ENCODE assay signal across 23 cellular contexts in genomic region chr9:136823136-136824046, GRCh38. TPM values are rescaled to one million over a fixed set of nuclear protein-coding genes. Genes with fewer than 3 reads are reported as not detected.
DNase-seq lines count a peak whose midpoint lies in the region; ATAC-seq and TF ChIP-seq lines count a peak whose summit lies in the region.
"Had no signal": no experiment of that assay in that cellular context is flagged by ENCODE, and none has a peak within 500 bp of the region (broad histone marks: within the 10 kb centered on the region; RNA-seq: fewer than 3 reads in every experiment).

No MANE protein-coding gene starts in this region.

- peak overlapping the region; percentile 31 for H3K4me3 Mint-ChIP-seq in mesothelial cell of epicardium
- H3K4me3 Mint-ChIP-seq: activated CD4-positive, alpha-beta T cell treated with anti-CD3 and anti-CD28 coated beads, Interleukin-2, amount 10 ng/mL, durations not matched to agents 24 days and 14 days; activated T-cell treated with anti-CD3 and anti-CD28 coated beads, Interleukin-2, amount 50 U/mL, for 72 hours; CD8-positive, alpha-beta T cell had no signal

- no peak for TF ChIP-seq CTCF in mesothelial cell of epicardium (IDR thresholded peaks at IDR 0.05; ENCODE audit: unreplicated experiment)

- H3K9me3 Mint-ChIP-seq in mesothelial cell of epicardium = no peaks in the 10 kb centered on the region
- H3K9me3 Mint-ChIP-seq: activated CD4-positive, alpha-beta T cell treated with anti-CD3 and anti-CD28 coated beads, Interleukin-2, amount 10 ng/mL, durations not matched to agents 24 days and 14 days; activated T-cell treated with anti-CD3 and anti-CD28 coated beads, Interleukin-2, amount 50 U/mL, for 72 hours; CD8-positive, alpha-beta T cell had no signal

- H3K9me3 ChIP-seq in SJCRH30 (replicated peaks) = 0 out of 2 replicates have a peak, but pooled peaks cover 3% of the 10 kb centered on the region
- H3K9me3 ChIP-seq: Peyer's patch, transverse colon had no signal

- H3K27me3 ChIP-seq in SJCRH30 = no peaks in the 10 kb centered on the region
- H3K27me3 ChIP-seq: Peyer's patch, transverse colon had no signal

- H3K36me3 ChIP-seq in SJCRH30 = peaks cover 30% of the 10 kb centered on the region

- peak overlapping the region; percentile 49; the same call in 1 of the 2 replicates for H3K27ac ChIP-seq in SJCRH30
- H3K27ac ChIP-seq: Peyer's patch, skin epidermis, transverse colon had no signal

- H3K4me3 ChIP-seq in SJCRH30 = no peak overlapping the region
- H3K4me3 ChIP-seq: GM12878, Peyer's patch, skin epidermis, transverse colon had no signal

- no peak for ATAC-seq in HG03460 (IDR thresholded peaks at IDR 0.05; ENCODE audit: unreplicated experiment)
- ATAC-seq: activated T-cell treated with anti-CD3 and anti-CD28 coated beads, Interleukin-2, amount 50 U/mL, for 72 hours; CD8-positive, alpha-beta T cell; GM12878; SK-N-SH treated with all-trans-retinoic acid at 6 μM for 48 hours had no signal

- no peak overlapping the region for H3K27ac Mint-ChIP-seq in mesothelial cell of epicardium
- H3K27ac Mint-ChIP-seq: activated CD4-positive, alpha-beta T cell treated with anti-CD3 and anti-CD28 coated beads, Interleukin-2, amount 10 ng/mL, durations not matched to agents 24 days and 14 days; activated T-cell treated with anti-CD3 and anti-CD28 coated beads, Interleukin-2, amount 50 U/mL, for 72 hours; CD8-positive, alpha-beta T cell had no signal

- peaks cover 8% of the 10 kb centered on the region for H3K4me1 Mint-ChIP-seq in mesothelial cell of epicardium

- peaks cover 14% of the 10 kb centered on the region for H3K4me1 ChIP-seq in SJCRH30

- DNase-seq in NCI-H2107 treated with DMSO at 0.1 percent for 48 hours (lab: John Stamatoyannopoulos, UW; ENCODE audit: unreplicated experiment) (peak; percentile 47), NCI-H2107 (lab: John Stamatoyannopoulos, UW) (no peak), NCI-H1417 treated with DMSO at 0.1 percent for 48 hours (lab: John Stamatoyannopoulos, UW) (peak; percentile 73), SJCRH30 (no peak), mesothelial cell of epicardium (ENCODE audit: low spot score in 2 of 2, unreplicated experiment in 2 of 2) (no peak), AG20443 (ENCODE audit: low spot score) (no peak)
- no peak for DNase-seq in activated CD4-positive, CD25-positive, alpha-beta regulatory T cell (lab: John Stamatoyannopoulos, UW)
- DNase-seq: activated CD4-positive, alpha-beta T cell treated with anti-CD3 and anti-CD28 coated beads, Interleukin-2, amount 10 ng/mL, durations not matched to agents 24 days and 14 days; activated naive CD4-positive, alpha-beta T cell treated with anti-CD3 and anti-CD28 coated beads, Interleukin-2, amount 50 U/mL, for 16 hours; activated T-cell treated with anti-CD3 and anti-CD28 coated beads, Interleukin-2, amount 50 U/mL, for 72 hours; AML-193; dermis blood vessel endothelial cell; H7; KG1; MM.1S; NCI-H1436 treated with DMSO at 0.1 percent for 48 hours; Peyer's patch; transverse colon had no signal

- H3K36me3 Mint-ChIP-seq in mesothelial cell of epicardium = peaks cover 7% of the 10 kb centered on the region

- H3K27me3 Mint-ChIP-seq in mesothelial cell of epicardium (ENCODE audit: low read depth) = no peaks in the 10 kb centered on the region
- H3K27me3 Mint-ChIP-seq: activated CD4-positive, alpha-beta T cell treated with anti-CD3 and anti-CD28 coated beads, Interleukin-2, amount 10 ng/mL, durations not matched to agents 24 days and 14 days had no signal

RNA-seq across cellular contexts. Expression of gene RABL6, which starts 15.6 kb away (rescaled TPM):
- 102 and 108 TPM in 2 replicates for total RNA-seq in SJCRH30 (2014; rRNA removed; shearing (Covaris generic))
- 120 to 124 TPM (median 122 TPM) in 3 replicates for total RNA-seq in mesothelial cell of epicardium

RNA-seq across cellular contexts. Expression of gene AJM1, which starts 18.9 kb away (rescaled TPM):
- total RNA-seq in SJCRH30 (2014; rRNA removed; shearing (Covaris generic)) = 0.35 and 0.77 TPM in 2 replicates
- total RNA-seq in mesothelial cell of epicardium = 3.1 to 3.8 TPM (median 3.6 TPM) in 3 replicates

RNA-seq across cellular contexts. Expression of gene PHPT1, which starts 25.8 kb away (rescaled TPM):
- 79.9 and 109 TPM in 2 replicates for total RNA-seq in SJCRH30 (2014; rRNA removed; shearing (Covaris generic))
- total RNA-seq in mesothelial cell of epicardium = 159 to 168 TPM (median 168 TPM) in 3 replicates

RNA-seq across cellular contexts. Expression of gene CCDC183, which starts 27.3 kb away (rescaled TPM):
- 0.14 TPM in 1 of 2 replicates, not detected in the other for total RNA-seq in SJCRH30 (2014; rRNA removed; shearing (Covaris generic))
- 25.1 to 29.1 TPM (median 26.5 TPM) in 3 replicates for total RNA-seq in mesothelial cell of epicardium
- total RNA-seq: GM12878 had no signal

RNA-seq across cellular contexts. Expression of gene MAMDC4, which starts 28.8 kb away (rescaled TPM):
- 1.9 and 4.4 TPM in 2 replicates for total RNA-seq in SJCRH30 (2014; rRNA removed; shearing (Covaris generic))
- 20.1 to 22.6 TPM (median 20.3 TPM) in 3 replicates for total RNA-seq in mesothelial cell of epicardium

Comparison
In these comparisons a context has a peak if more than half of its experiments do, and no peak if none do; other contexts are left out.
1. DNase-seq: peak in NCI-H2107 treated with DMSO at 0.1 percent for 48 hours (single experiment) and NCI-H1417 treated with DMSO at 0.1 percent for 48 hours (single experiment); none in NCI-H2107 (single experiment), SJCRH30 (0 of 2), mesothelial cell of epicardium (0 of 2), AG20443 (single experiment) and activated CD4-positive, CD25-positive, alpha-beta regulatory T cell (0 of 4).